1 cellular context compared by ENCODE assay signal in genomic region chr16:19879241-19879792, GRCh38.
TF ChIP-seq lines count a peak whose summit lies in the region.

No MANE protein-coding gene starts in this region.

TF ChIP-seq in HEK293, 187 proteins besides CTCF, POLR2A, EP300 and RAD21 (continued from another document):
- TF ChIP-seq AEBP2 (tag by site-specific recombination; IDR thresholded peaks at IDR 0.05; ENCODE audit: borderline replicate concordance) = no peak
- TF ChIP-seq ZBTB7A (tag by site-specific recombination; IDR thresholded peaks at IDR 0.05; ENCODE audit: low read depth) = no peak
- TF ChIP-seq ZNF2 (tag by site-specific recombination; IDR thresholded peaks at IDR 0.05) = no peak
- TF ChIP-seq ZNF324 (tag by site-specific recombination; IDR thresholded peaks at IDR 0.05) = no peak
- TF ChIP-seq SETDB1 (IDR thresholded peaks at IDR 0.05; ENCODE audit: insufficient read length, low read length) = no peak
- TF ChIP-seq ZNF473 (tag by site-specific recombination; IDR thresholded peaks at IDR 0.05) = peak; percentile 79; the same call in 1 of the 2 replicates
